Comparison of ENCODE assay signal across 19 cellular contexts in genomic region chr3:188845514-188845913, GRCh38.
DNase-seq lines count a peak whose midpoint lies in the region; ATAC-seq and TF ChIP-seq lines count a peak whose summit lies in the region.
"Had no signal": no experiment of that assay in that cellular context is flagged by ENCODE, and none has a peak within 500 bp of the region (broad histone marks: within the 10 kb centered on the region; RNA-seq: fewer than 3 reads in every experiment).

No MANE protein-coding gene starts in this region.

- intact Hi-C loops in Right ventricle myocardium inferior (cut with DNase I) (no loop called here), left ventricle myocardium inferior (cut with micrococcal nuclease) (no loop called here), left ventricle myocardium superior (cut with micrococcal nuclease) (no loop called here), cardiac septum (cut with DNase I) (no loop called here), psoas muscle (cut with DNase I) (no loop called here), posterior cingulate gyrus (cut with DNase I) (no loop called here)

- no peaks in the 10 kb centered on the region for H3K27me3 ChIP-seq in left ventricle myocardium inferior (ENCODE audit: low read depth)
- H3K27me3 ChIP-seq in psoas muscle (ENCODE audit: insufficient read depth in 3 of 3, low read length in 2 of 3), result no peaks in the 10 kb centered on the region
- H3K27me3 ChIP-seq: BLaER1 had no signal

- H3K9me3 ChIP-seq in left ventricle myocardium inferior (replicated peaks) (no peaks in the 10 kb centered on the region), psoas muscle (no peaks in the 10 kb centered on the region)
- H3K9me3 ChIP-seq: BLaER1, Caco-2, HAP-1 had no signal

- H3K27ac ChIP-seq in left ventricle myocardium inferior (replicated peaks) (no peak overlapping the region), psoas muscle (no peak overlapping the region)
- H3K27ac ChIP-seq: 22Rv1, BLaER1, C4-2B had no signal

- WGBS in psoas muscle, 3 donors, result 45 to 66% (median 56%) methylated on average over 3 of the region's 3 CpGs

- H3K36me3 ChIP-seq in left ventricle myocardium inferior, result no peaks in the 10 kb centered on the region
- no peaks in the 10 kb centered on the region for H3K36me3 ChIP-seq in psoas muscle (ENCODE audit: insufficient read depth in 1 of 2, low read depth in 1 of 2)
- H3K36me3 ChIP-seq: BLaER1, HAP-1 had no signal

- peaks cover 20% of the 10 kb centered on the region for H3K4me1 ChIP-seq in left ventricle myocardium inferior
- peaks cover 7% of the 10 kb centered on the region for H3K4me1 ChIP-seq in psoas muscle
- H3K4me1 ChIP-seq: BLaER1, HAP-1 had no signal

- no peak overlapping the region for H3K4me3 ChIP-seq in left ventricle myocardium inferior
- H3K4me3 ChIP-seq in psoas muscle, result no peak overlapping the region
- H3K4me3 ChIP-seq: BLaER1, HAP-1 had no signal

- TF ChIP-seq CTCF in left ventricle myocardium inferior (IDR thresholded peaks at IDR 0.05; ENCODE audit: borderline replicate concordance) (no peak), psoas muscle (IDR thresholded peaks at IDR 0.05) (no peak)

- no peak for DNase-seq in Right ventricle myocardium inferior (ENCODE audit: missing footprints)
- no peak for DNase-seq in left ventricle myocardium inferior
- DNase-seq in left ventricle myocardium superior, result no peak
- no peak for DNase-seq in cardiac septum (ENCODE audit: low spot score)
- no peak for DNase-seq in psoas muscle
- no peak for DNase-seq in posterior cingulate gyrus
- DNase-seq in activated T-cell treated with anti-CD3 and anti-CD28 coated beads, Interleukin-2, amount 50 U/mL, for 48 hours, result no peak
- no peak for DNase-seq in dedifferentiated amniotic fluid mesenchymal stem cell (ENCODE audit: extremely low spot score)
- DNase-seq: Caco-2; CD4-positive, CD25-positive, alpha-beta regulatory T cell; CD8-positive, alpha-beta T cell; DMS153; DND-41; GOT3; HFFc6 had no signal

- peak; percentile 34 for ATAC-seq in Right ventricle myocardium inferior
- ATAC-seq in left ventricle myocardium superior, result peak; percentile 61
- ATAC-seq in psoas muscle, result peak in 3 of 4 donors; percentile 23 to 52 (median 35)
- ATAC-seq: CD8-positive, alpha-beta T cell had no signal
